2 cellular contexts compared by ENCODE assay signal in the genomic region with DNA sequence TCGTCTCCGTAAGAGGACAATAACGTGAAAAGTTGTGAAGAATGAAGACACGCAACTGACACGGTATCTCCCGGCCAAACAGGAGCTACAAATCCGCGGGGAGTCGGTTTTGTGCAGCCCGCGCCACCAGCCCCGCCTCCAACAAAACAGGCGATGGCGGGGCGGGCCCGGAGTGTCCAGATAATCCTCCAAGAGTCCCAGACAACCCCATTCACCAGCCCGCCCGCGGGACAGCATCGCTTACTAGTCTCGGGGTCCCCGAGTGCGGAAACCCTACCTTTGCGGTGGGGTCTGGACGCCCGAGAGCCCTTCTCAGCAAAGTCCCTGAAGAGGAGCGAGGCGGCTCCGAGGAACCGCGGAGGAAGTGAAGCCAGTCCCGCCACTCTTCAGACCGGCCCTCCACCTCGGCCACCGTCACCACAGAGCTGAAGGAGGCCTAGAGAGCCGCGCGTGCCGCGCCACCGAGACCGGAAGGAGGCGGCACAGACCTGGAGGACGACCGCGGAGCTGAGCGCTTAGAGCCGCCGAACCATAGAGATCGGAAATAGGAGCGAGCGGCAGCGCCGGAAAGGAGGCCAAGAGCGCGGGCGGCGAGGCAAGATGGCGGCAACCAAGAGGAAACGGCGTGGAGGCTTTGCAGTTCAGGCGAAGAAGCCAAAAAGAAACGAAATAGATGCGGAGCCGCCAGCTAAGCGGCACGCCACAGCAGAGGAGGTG.
TF ChIP-seq lines count a peak whose summit lies in the region.

Gene BRIX1 (plus strand): TSS at position 573 of the 717 bp plus-strand sequence. CDS start 28 bp downstream, at position 601.
Gene RAD1 (minus strand): TSS at position 366 of the 717 bp plus-strand sequence. CDS start 612 bp downstream, outside the sequence.

TF ChIP-seq in HCT116, 20 proteins besides CTCF, POLR2A, EP300 and RAD21 (continued from another document):
- TF ChIP-seq ZBTB33 (IDR thresholded peaks at IDR 0.05; ENCODE audit: extremely low read depth, insufficient replicate concordance, low read length) (peak; percentile 75), CBX3 (IDR thresholded peaks at IDR 0.05; ENCODE audit: low read depth) (peak; percentile 88), YY1 (IDR thresholded peaks at IDR 0.05; ENCODE audit: extremely low read depth, insufficient replicate concordance, low read depth, low read length) (peak; percentile 96), ZNF274 (IDR thresholded peaks at IDR 0.05; ENCODE audit: low read depth, low read length) (no peak), ATF3 (IDR thresholded peaks at IDR 0.05) (no peak), SIN3A (IDR thresholded peaks at IDR 0.05; ENCODE audit: low read depth) (peak; percentile 92), FOSL1 (IDR thresholded peaks at IDR 0.05; ENCODE audit: low read depth) (no peak; the same call in 1 of the 2 replicates), EZH2 (IDR thresholded peaks at IDR 0.05) (no peak), EGR1 (IDR thresholded peaks at IDR 0.05; ENCODE audit: low read depth) (peak; percentile 85), EZH2phosphoT487 (IDR thresholded peaks at IDR 0.05; ENCODE audit: borderline replicate concordance) (no peak), REST (IDR thresholded peaks at IDR 0.05; ENCODE audit: low read depth) (no peak), SP1 (IDR thresholded peaks at IDR 0.05; ENCODE audit: low read depth) (peak; percentile 63), CEBPB (IDR thresholded peaks at IDR 0.05; ENCODE audit: low read depth) (no peak), TCF7L2 (IDR thresholded peaks at IDR 0.05; ENCODE audit: borderline replicate concordance, extremely low read depth, insufficient read depth, insufficient read length) (peak; percentile 70), POLR2AphosphoS5 (IDR thresholded peaks at IDR 0.05; ENCODE audit: low read depth, low read length) (peak; percentile 82), ZFX (IDR thresholded peaks at IDR 0.05) (peak; percentile 48; the same call in 1 of the 2 replicates), SRF (IDR thresholded peaks at IDR 0.05; ENCODE audit: low read depth) (peak; percentile 39; the same call in 1 of the 2 replicates)
- TF ChIP-seq, protein P1, sequence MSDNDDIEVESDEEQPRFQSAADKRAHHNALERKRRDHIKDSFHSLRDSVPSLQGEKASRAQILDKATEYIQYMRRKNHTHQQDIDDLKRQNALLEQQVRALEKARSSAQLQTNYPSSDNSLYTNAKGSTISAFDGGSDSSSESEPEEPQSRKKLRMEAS (IDR thresholded peaks at IDR 0.05): peak; percentile 95

TF ChIP-seq in neural cell, 6 proteins besides CTCF, POLR2A, EP300 and RAD21 (continued from another document):
- peak; percentile 81 for TF ChIP-seq REST (IDR thresholded peaks at IDR 0.05; ENCODE audit: borderline replicate concordance)
- TF ChIP-seq TAF1 (IDR thresholded peaks at IDR 0.05; ENCODE audit: low read depth): no peak
- peak; percentile 99 for TF ChIP-seq MXI1 (conservative IDR thresholded peaks at IDR 0.05; ENCODE audit: poor library complexity, severe bottlenecking)
- TF ChIP-seq POLR2AphosphoS5 (IDR thresholded peaks at IDR 0.05): peak; percentile 77
TF ChIP-seq in neural cell: peak in this region for 4.
